ENCODE assay signal across 8 cellular contexts in genomic region chr21:44107037-44107501, GRCh38. TPM values are rescaled to one million over a fixed set of nuclear protein-coding genes. Genes with fewer than 3 reads are reported as not detected.
DNase-seq lines count a peak whose midpoint lies in the region; ATAC-seq and TF ChIP-seq lines count a peak whose summit lies in the region.
"Not testable (repeated sequence)": the region's sequence is repeated elsewhere in the genome, so short reads cannot be mapped to it uniquely, and the experiment has no call there.

Gene PWP2, plus strand, starts transcription at chr21:44107399. Its CDS starts 18 bp downstream, at chr21:44107417.

- intact Hi-C loops in A673 (cut with micrococcal nuclease; ENCODE audit: unreplicated experiment) = not testable (repeated sequence)

- BruUV-seq in A673 (replicated peaks; lab: Mats Ljungman, UMichigan) = not testable (repeated sequence)

- H3K36me3 Mint-ChIP-seq in IgD-negative memory B cell; activated CD4-positive, alpha-beta memory T cell treated with anti-CD3 and anti-CD28 coated beads, Interleukin-2, amount 10 ng/mL, durations not matched to agents 7 days and 5 days (ENCODE audit: low read depth): not testable (repeated sequence)

- not testable (repeated sequence) for H3K9me3 Mint-ChIP-seq in IgD-negative memory B cell; activated CD4-positive, alpha-beta memory T cell treated with anti-CD3 and anti-CD28 coated beads, Interleukin-2, amount 10 ng/mL, durations not matched to agents 7 days and 5 days

- not testable (repeated sequence) for H3K4me1 ChIP-seq in A673 (ENCODE audit: insufficient read depth, low read length, poor library complexity, severe bottlenecking)

- DNase-seq in A673 (ENCODE audit: low spot score); kidney epithelial cell (ENCODE audit: low read depth): not testable (repeated sequence)
- DNase-seq in activated CD4-positive, alpha-beta memory T cell treated with anti-CD3 and anti-CD28 coated beads, Interleukin-2, amount 10 ng/mL, durations not matched to agents 7 days and 5 days = peak; percentile 50
- DNase-seq in cardiac fibroblast (ENCODE audit: low read depth in 2 of 2) = peak; percentile 48 to 57

- ATAC-seq in HG02678 (IDR thresholded peaks at IDR 0.05; ENCODE audit: unreplicated experiment) = peak; percentile 85

- H3K4me1 Mint-ChIP-seq in IgD-negative memory B cell; activated CD4-positive, alpha-beta memory T cell treated with anti-CD3 and anti-CD28 coated beads, Interleukin-2, amount 10 ng/mL, durations not matched to agents 7 days and 5 days: not testable (repeated sequence)

- CTCF ChIA-PET in A673 (lab: Charles Lee); activated CD4-positive, alpha-beta memory T cell treated with anti-CD3 and anti-CD28 coated beads, Interleukin-2, amount 10 ng/mL, durations not matched to agents 7 days and 5 days (lab: Charles Lee): not testable (repeated sequence)

- POLR2A ChIA-PET in A673 (lab: Charles Lee; ENCODE audit: low non-redundant PET); activated CD4-positive, alpha-beta memory T cell treated with anti-CD3 and anti-CD28 coated beads, Interleukin-2, amount 10 ng/mL, durations not matched to agents 7 days and 5 days (lab: Charles Lee): not testable (repeated sequence)

- peak; percentile 23 for TF ChIP-seq POLR2A in GM18951 (IDR thresholded peaks at IDR 0.05; ENCODE audit: extremely low read depth, insufficient read depth, insufficient read length)

- not testable (repeated sequence) for H3K9me3 ChIP-seq in A673 (ENCODE audit: low read depth, low read length, poor library complexity, severe bottlenecking)

- in situ Hi-C loops in GM18951 (cut with MboI; ENCODE audit: low sequenced_read_pairs, unreplicated experiment) = not testable (repeated sequence)

- not testable (repeated sequence) for H3K36me3 ChIP-seq in A673 (ENCODE audit: insufficient read depth, low read length, poor library complexity, severe bottlenecking); kidney epithelial cell (ENCODE audit: control insufficient read depth, insufficient read depth, low read length)

- peak within 1 kb of the TSS; percentile 28 for H3K4me3 ChIP-seq in A673 (ENCODE audit: low read depth, low read length, poor library complexity, severe bottlenecking)
- peak within 1 kb of the TSS; percentile 22 to 36 for H3K4me3 ChIP-seq in cardiac fibroblast (replicated peaks in 1 of 2; ENCODE audit: low read depth in 2 of 2, low read length in 2 of 2)
- H3K4me3 ChIP-seq in kidney epithelial cell (ENCODE audit: low read depth, low read length) = peak within 1 kb of the TSS; percentile 36
- H3K4me3 ChIP-seq in skin epidermis = peak within 1 kb of the TSS in 6 of 7 experiments; percentile 21 to 55 (median 39)

- H3K4me3 Mint-ChIP-seq in IgD-negative memory B cell = peak within 1 kb of the TSS in 3 of 4 donors; percentile 37 to 66 (median 60)
- peak within 1 kb of the TSS; percentile 57 for H3K4me3 Mint-ChIP-seq in activated CD4-positive, alpha-beta memory T cell treated with anti-CD3 and anti-CD28 coated beads, Interleukin-2, amount 10 ng/mL, durations not matched to agents 7 days and 5 days

- H3K27ac ChIP-seq in A673 (ENCODE audit: low read depth, low read length, poor library complexity, severe bottlenecking) = not testable (repeated sequence)
- peak within 1 kb of the TSS in 1 of 21 experiments; percentile 71 for H3K27ac ChIP-seq in skin epidermis

- not testable (repeated sequence) for H3K27me3 Mint-ChIP-seq in IgD-negative memory B cell; activated CD4-positive, alpha-beta memory T cell treated with anti-CD3 and anti-CD28 coated beads, Interleukin-2, amount 10 ng/mL, durations not matched to agents 7 days and 5 days

- TF ChIP-seq CTCF in A673 (conservative IDR thresholded peaks at IDR 0.05; ENCODE audit: low read depth, low read length); cardiac fibroblast (IDR thresholded peaks at IDR 0.05; ENCODE audit: low read depth, low read length); kidney epithelial cell (IDR thresholded peaks at IDR 0.05; ENCODE audit: insufficient read depth, low read length, poor library complexity, severe bottlenecking): not testable (repeated sequence)

- H3K27me3 ChIP-seq in A673 (replicated peaks; ENCODE audit: insufficient read depth, low read depth, low read length, poor library complexity); kidney epithelial cell (ENCODE audit: control insufficient read depth, insufficient read depth, low read length): not testable (repeated sequence)

- H3K27ac Mint-ChIP-seq in IgD-negative memory B cell; activated CD4-positive, alpha-beta memory T cell treated with anti-CD3 and anti-CD28 coated beads, Interleukin-2, amount 10 ng/mL, durations not matched to agents 7 days and 5 days: not testable (repeated sequence)

RNA-seq across cellular contexts. Expression of gene PWP2, which starts in this region (rescaled TPM):
- total RNA-seq in A673 (2021) = 10.1 and 13.0 TPM in 2 replicates
- polyA plus RNA-seq in IgD-negative memory B cell = 12.2 TPM
- 10 to 100 TPM; 18.6 to 22.5 TPM for total RNA-seq in activated CD4-positive, alpha-beta memory T cell treated with anti-CD3 and anti-CD28 coated beads, Interleukin-2, amount 10 ng/mL, durations not matched to agents 7 days and 5 days
- total RNA-seq in kidney epithelial cell = 8.6 and 9.5 TPM in 2 replicates
